ENCODE assay signal across 26 cellular contexts in genomic region chr7:121078701-121079227, GRCh38.
DNase-seq lines count a peak whose midpoint lies in the region; ATAC-seq, FAIRE-seq and TF ChIP-seq lines count a peak whose summit lies in the region.
"Had no signal": no experiment of that assay in that cellular context is flagged by ENCODE, and none has a peak within 500 bp of the region (broad histone marks: within the 10 kb centered on the region; RNA-seq: fewer than 3 reads in every experiment).

No MANE protein-coding gene starts in this region.

- TF ChIP-seq EP300 in HepG2 (IDR thresholded peaks at IDR 0.05; ENCODE audit: low read depth in 2 of 2, low read length in 2 of 2) (no peak), HepG2 (CRISPR knock-in tag; IDR thresholded peaks at IDR 0.05; ENCODE audit: borderline replicate concordance) (no peak), sigmoid colon (IDR thresholded peaks at IDR 0.05) (no peak)

- BruUV-seq in HepG2 (replicated peaks; lab: Mats Ljungman, UMichigan): no TSS peak

- no peak for TF ChIP-seq CTCF in right lobe of liver (IDR thresholded peaks at IDR 0.05)
- no peak for TF ChIP-seq CTCF in HepG2 (CRISPR knock-in tag; IDR thresholded peaks at IDR 0.05)
- TF ChIP-seq CTCF in astrocyte (IDR thresholded peaks at IDR 0.05; ENCODE audit: insufficient read depth, low read depth, low read length): no peak
- TF ChIP-seq CTCF in keratinocyte (optimal IDR thresholded peaks at IDR 0.05 in 1 of 3, IDR thresholded peaks at IDR 0.05 in 1 of 3, conservative IDR thresholded peaks at IDR 0.05 in 1 of 3; ENCODE audit: extremely low read depth in 1 of 3, insufficient read depth in 2 of 3, low read length in 3 of 3): no peak
- TF ChIP-seq CTCF in sigmoid colon (IDR thresholded peaks at IDR 0.05): no peak

- TF ChIP-seq RAD21 in HepG2 (CRISPR knock-in tag; IDR thresholded peaks at IDR 0.05): no peak

- H3K9me3 Mint-ChIP-seq in astrocyte (ENCODE audit: unreplicated experiment): no peaks in the 10 kb centered on the region
- no peaks in the 10 kb centered on the region for H3K9me3 Mint-ChIP-seq in T-helper 2 cell treated with Interferon-gamma antibody and Interleukin-4, amounts not matched to agents 5 μg/mL and 100 μg/mL, for 36 hours
- H3K9me3 Mint-ChIP-seq in stimulated activated naive CD8-positive, alpha-beta T cell treated with anti-CD3 and anti-CD28 coated beads, Interleukin-15, amount 100 ng/mL, for 72 hours: no peaks in the 10 kb centered on the region
- H3K9me3 Mint-ChIP-seq: CD14-positive monocyte had no signal

- in situ Hi-C loops in HepG2 (cut with HindIII; ENCODE audit: extremely low pct_ligation_motif_present, low pct_unique_long_range_greater_than_20kb): no loop called here

- no peaks in the 10 kb centered on the region for H3K27me3 Mint-ChIP-seq in astrocyte (ENCODE audit: low read depth, unreplicated experiment)
- H3K27me3 Mint-ChIP-seq in T-helper 2 cell treated with Interferon-gamma antibody and Interleukin-4, amounts not matched to agents 5 μg/mL and 100 μg/mL, for 36 hours (ENCODE audit: low read depth): peaks cover 18% of the 10 kb centered on the region
- peaks cover 34% of the 10 kb centered on the region for H3K27me3 Mint-ChIP-seq in stimulated activated naive CD8-positive, alpha-beta T cell treated with anti-CD3 and anti-CD28 coated beads, Interleukin-15, amount 100 ng/mL, for 72 hours

- no peak overlapping the region for H3K4me3 ChIP-seq in right lobe of liver
- H3K4me3 ChIP-seq in HepG2 (replicated peaks in 1 of 3; ENCODE audit: insufficient read depth in 1 of 3, low read depth in 2 of 3, low read length in 3 of 3): no peak overlapping the region
- no peak overlapping the region for H3K4me3 ChIP-seq in astrocyte (ENCODE audit: insufficient read depth, low read depth, low read length)
- no peak overlapping the region for H3K4me3 ChIP-seq in keratinocyte (ENCODE audit: control insufficient read depth in 2 of 3, extremely low read depth in 1 of 3, insufficient read depth in 2 of 3, low read depth in 1 of 3, low read length in 3 of 3)
- no peak overlapping the region for H3K4me3 ChIP-seq in sigmoid colon

- H2AFZ ChIP-seq in HepG2 (ENCODE audit: low read length): no peak overlapping the region
- no peak overlapping the region for H2AFZ ChIP-seq in astrocyte (ENCODE audit: low read depth, low read length)
- no peak overlapping the region for H2AFZ ChIP-seq in keratinocyte (ENCODE audit: control insufficient read depth, low read length)

- no peaks in the 10 kb centered on the region for H3K36me3 ChIP-seq in right lobe of liver
- no peaks in the 10 kb centered on the region for H3K36me3 ChIP-seq in HepG2 (replicated peaks in 1 of 2; ENCODE audit: control insufficient read depth in 1 of 2, insufficient read depth in 2 of 2, low read length in 2 of 2)
- no peaks in the 10 kb centered on the region for H3K36me3 ChIP-seq in astrocyte (ENCODE audit: insufficient read depth, low read length)
- H3K36me3 ChIP-seq in keratinocyte (ENCODE audit: control insufficient read depth in 2 of 2, extremely low read depth in 1 of 2, insufficient read depth in 2 of 2, low read length in 2 of 2): no peaks in the 10 kb centered on the region
- H3K36me3 ChIP-seq in sigmoid colon: no peaks in the 10 kb centered on the region
- H3K36me3 ChIP-seq: BE2C had no signal

- no peaks in the 10 kb centered on the region for H3K27me3 ChIP-seq in right lobe of liver
- H3K27me3 ChIP-seq in HepG2 (ENCODE audit: control insufficient read depth in 1 of 2, insufficient read depth in 2 of 2, low read length in 2 of 2): no peaks in the 10 kb centered on the region
- no peaks in the 10 kb centered on the region for H3K27me3 ChIP-seq in astrocyte (ENCODE audit: insufficient read depth, low read length)
- H3K27me3 ChIP-seq in keratinocyte (ENCODE audit: control insufficient read depth, extremely low read depth, insufficient read depth, low read length): no peaks in the 10 kb centered on the region
- no peaks in the 10 kb centered on the region for H3K27me3 ChIP-seq in sigmoid colon

- ATAC-seq in right lobe of liver (no peak), HepG2 (no peak), HG03039 (IDR thresholded peaks at IDR 0.05; ENCODE audit: unreplicated experiment) (no peak)
- ATAC-seq in stimulated activated naive CD8-positive, alpha-beta T cell treated with anti-CD3 and anti-CD28 coated beads, Interleukin-15, amount 100 ng/mL, for 72 hours: no peak
- ATAC-seq: Panc1 had no signal

- H3K27ac ChIP-seq in right lobe of liver (peak overlapping the region in 2 of 3 donors; percentile 68 to 74), HepG2 (ENCODE audit: extremely low read length, insufficient read depth, low read length) (no peak overlapping the region), astrocyte (ENCODE audit: low read depth, low read length) (no peak overlapping the region), keratinocyte (ENCODE audit: control insufficient read depth, insufficient read depth, low read length) (no peak overlapping the region), sigmoid colon (no peak overlapping the region)
- H3K27ac ChIP-seq: RWPE1 had no signal

- H3K9ac ChIP-seq in HepG2 (ENCODE audit: insufficient read depth, low read depth, low read length) (no peak overlapping the region), astrocyte (ENCODE audit: low read length) (no peak overlapping the region), keratinocyte (ENCODE audit: control insufficient read depth, extremely low read depth, insufficient read depth, low read length) (no peak overlapping the region)

- H3K79me2 ChIP-seq in HepG2 (ENCODE audit: insufficient read depth, low read length) (no peaks in the 10 kb centered on the region), astrocyte (ENCODE audit: insufficient read depth, low read length) (no peaks in the 10 kb centered on the region), keratinocyte (ENCODE audit: control insufficient read depth, insufficient read depth, low read length) (peaks cover 2% of the 10 kb centered on the region)

- no peaks in the 10 kb centered on the region for H3K9me1 ChIP-seq in keratinocyte (ENCODE audit: control insufficient read depth, extremely low read depth, insufficient read depth, low read length)

- FAIRE-seq in HepG2 (lab: Jason Lieb, UNC): no peak
- FAIRE-seq in astrocyte (lab: Jason Lieb, UNC): no peak
- FAIRE-seq in keratinocyte (lab: Jason Lieb, UNC): peak; percentile 34
- FAIRE-seq: GM12891 had no signal

- H3K4me1 ChIP-seq in right lobe of liver (peaks cover 0 to 37% (median 3%) of the 10 kb centered on the region in 4 donors), HepG2 (ENCODE audit: insufficient read depth, low read length) (peaks cover 14% of the 10 kb centered on the region), astrocyte (ENCODE audit: insufficient read depth, low read length) (peaks cover 23% of the 10 kb centered on the region), keratinocyte (ENCODE audit: control insufficient read depth, extremely low read depth, insufficient read depth, low read length) (peaks cover 36% of the 10 kb centered on the region), sigmoid colon (peaks cover 0 to 27% (median 16%) of the 10 kb centered on the region in 4 donors)
- H3K4me1 ChIP-seq: BE2C had no signal

- intact Hi-C loops in right lobe of liver (cut with DNase I) (loop anchor here in 1 of 2 donors (10.0 kb wide), 1 partner anchor 94 kb away; the partner anchor contains the start of gene CPED1), HepG2 (cut with micrococcal nuclease; ENCODE audit: unreplicated experiment) (no loop called here), sigmoid colon (cut with DNase I) (no loop called here)

- CTCF ChIA-PET in HepG2 (lab: Yijun Ruan, JAX; ENCODE audit: low intra/inter-chr PET ratio, low total read pairs): no interaction called here

- peak overlapping the region; percentile 55 for H3K27ac Mint-ChIP-seq in astrocyte (ENCODE audit: unreplicated experiment)
- H3K27ac Mint-ChIP-seq in T-helper 2 cell treated with Interferon-gamma antibody and Interleukin-4, amounts not matched to agents 5 μg/mL and 100 μg/mL, for 36 hours: no peak overlapping the region
- H3K27ac Mint-ChIP-seq in stimulated activated naive CD8-positive, alpha-beta T cell treated with anti-CD3 and anti-CD28 coated beads, Interleukin-15, amount 100 ng/mL, for 72 hours: no peak overlapping the region
- H3K27ac Mint-ChIP-seq: CD14-positive monocyte had no signal

- H3K36me3 Mint-ChIP-seq in astrocyte (ENCODE audit: low read depth, unreplicated experiment): no peaks in the 10 kb centered on the region
- no peaks in the 10 kb centered on the region for H3K36me3 Mint-ChIP-seq in T-helper 2 cell treated with Interferon-gamma antibody and Interleukin-4, amounts not matched to agents 5 μg/mL and 100 μg/mL, for 36 hours (ENCODE audit: low read depth)
- H3K36me3 Mint-ChIP-seq: CD14-positive monocyte had no signal

- H3K9me3 ChIP-seq in right lobe of liver (no peaks in the 10 kb centered on the region), HepG2 (ENCODE audit: low read length) (no peaks in the 10 kb centered on the region), astrocyte (ENCODE audit: insufficient read depth, low read depth, low read length) (no peaks in the 10 kb centered on the region), keratinocyte (ENCODE audit: control insufficient read depth, low read depth, low read length) (no peaks in the 10 kb centered on the region), sigmoid colon (no peaks in the 10 kb centered on the region)
- H3K9me3 ChIP-seq: BE2C had no signal

- H3K4me2 ChIP-seq in HepG2 (ENCODE audit: low read depth, low read length): no peak overlapping the region
- no peak overlapping the region for H3K4me2 ChIP-seq in astrocyte (ENCODE audit: low read length)
- H3K4me2 ChIP-seq in keratinocyte (ENCODE audit: control insufficient read depth, extremely low read depth, insufficient read depth, low read depth, low read length): no peak overlapping the region

- no peak for TF ChIP-seq POLR2A in right lobe of liver (IDR thresholded peaks at IDR 0.05)
- TF ChIP-seq POLR2A in HepG2 (IDR thresholded peaks at IDR 0.05; ENCODE audit: insufficient read depth in 1 of 2, low read depth in 2 of 2, low read length in 2 of 2): no peak
- TF ChIP-seq POLR2A in sigmoid colon (IDR thresholded peaks at IDR 0.05): no peak

- no CpG with 5 or more reads among the region's 2 CpGs for WGBS in right lobe of liver (ENCODE audit: insufficient coverage, low coverage, low lambda C conversion rate, missing lambda C conversion rate)
- 73% methylated on average over 2 of the region's 2 CpGs for WGBS in HepG2 (ENCODE audit: low lambda C conversion rate)
- 97 to 99% methylated on average over 2 of the region's 2 CpGs for WGBS in sigmoid colon, 2 donors

- DNase-seq in right lobe of liver (no peak), HepG2 (ENCODE audit: low spot score) (no peak), astrocyte (ENCODE audit: low read depth) (no peak), keratinocyte (ENCODE audit: low read depth, low spot score) (no peak), sigmoid colon (no peak)
- DNase-seq in T-helper 2 cell treated with Interferon-gamma antibody and Interleukin-4, amounts not matched to agents 5 μg/mL and 100 μg/mL, for 36 hours (ENCODE audit: low spot score): no peak
- no peak for DNase-seq in stimulated activated naive CD8-positive, alpha-beta T cell treated with anti-CD3 and anti-CD28 coated beads, Interleukin-15, amount 100 ng/mL, for 72 hours
- DNase-seq: 8988T, BE2C, Calu3, DMS79 treated with DMSO at 0.1 percent for 48 hours, GF-D8, KBM-7, MM.1S, NCI-H1048, NCI-H1417, NCI-H1694, NCI-H2029 treated with DMSO at 0.1 percent for 48 hours, NCI-H2227 treated with DMSO at 0.1 percent for 48 hours, NCI-H510A, SHP77 treated with DMSO at 0.1 percent for 48 hours had no signal

- no peaks in the 10 kb centered on the region for H4K20me1 ChIP-seq in HepG2 (ENCODE audit: insufficient read depth, low read length)
- no peaks in the 10 kb centered on the region for H4K20me1 ChIP-seq in astrocyte (ENCODE audit: insufficient read depth, low read length)
- no peaks in the 10 kb centered on the region for H4K20me1 ChIP-seq in keratinocyte (ENCODE audit: control insufficient read depth, extremely low read depth, insufficient read depth, low read length)

- H3K4me3 Mint-ChIP-seq in astrocyte (ENCODE audit: unreplicated experiment): no peak overlapping the region
- no peak overlapping the region for H3K4me3 Mint-ChIP-seq in T-helper 2 cell treated with Interferon-gamma antibody and Interleukin-4, amounts not matched to agents 5 μg/mL and 100 μg/mL, for 36 hours
- H3K4me3 Mint-ChIP-seq in stimulated activated naive CD8-positive, alpha-beta T cell treated with anti-CD3 and anti-CD28 coated beads, Interleukin-15, amount 100 ng/mL, for 72 hours: no peak overlapping the region
- H3K4me3 Mint-ChIP-seq: CD14-positive monocyte had no signal

- dilution Hi-C loops in keratinocyte (cut with MboI; ENCODE audit: extremely low pct_ligation_motif_present, low sequenced_read_pairs): no loop called here

- H3K4me1 Mint-ChIP-seq in astrocyte (ENCODE audit: low read depth, unreplicated experiment): peaks cover 37% of the 10 kb centered on the region
- no peaks in the 10 kb centered on the region for H3K4me1 Mint-ChIP-seq in T-helper 2 cell treated with Interferon-gamma antibody and Interleukin-4, amounts not matched to agents 5 μg/mL and 100 μg/mL, for 36 hours (ENCODE audit: low read depth)
- H3K4me1 Mint-ChIP-seq in stimulated activated naive CD8-positive, alpha-beta T cell treated with anti-CD3 and anti-CD28 coated beads, Interleukin-15, amount 100 ng/mL, for 72 hours: no peaks in the 10 kb centered on the region

- POLR2A ChIA-PET in HepG2 (lab: Yijun Ruan, JAX): interaction anchor here (1.0 kb wide), 1 partner anchor 92 kb away, joined by 3 read pairs; no protein-coding TSS in a partner anchor

Comparison
In these comparisons a context has a peak if more than half of its experiments do, and no peak if none do; other contexts are left out.
1. H3K27ac ChIP-seq: peak in right lobe of liver (2 of 3); none in HepG2 (single experiment), astrocyte (single experiment), keratinocyte (single experiment) and sigmoid colon (0 of 4).